In genomic region chr7:134458341-134458805, GRCh38 we compare ENCODE assay signal across 8 cellular contexts.
DNase-seq lines count a peak whose midpoint lies in the region; ATAC-seq lines count a peak whose summit lies in the region.

No MANE protein-coding gene starts in this region.

- no peaks in the 10 kb centered on the region for H3K27me3 ChIP-seq in endocrine pancreas (ENCODE audit: control insufficient read depth, insufficient read depth, low read length)

- peak overlapping the region; percentile 87 for H3K9ac ChIP-seq in endocrine pancreas (ENCODE audit: control insufficient read depth, insufficient read depth, low read length)

- peaks cover 5% of the 10 kb centered on the region for H3K4me1 ChIP-seq in endocrine pancreas (ENCODE audit: control insufficient read depth, insufficient read depth, low read length)

- DNase-seq in NCI-H524 (lab: John Stamatoyannopoulos, UW) (peak; percentile 26 to 71), NCI-H524 treated with DMSO at 0.1 percent for 48 hours (lab: John Stamatoyannopoulos, UW) (no peak), NCI-H226 (peak; percentile 14), midbrain (lab: John Stamatoyannopoulos, UW) (peak; percentile 45)
- peak; percentile 85 for DNase-seq in activated CD8-positive, alpha-beta memory T cell treated with anti-CD3 and anti-CD28 coated beads for 24 hours
- peak; percentile 38 for DNase-seq in stimulated activated CD8-positive, alpha-beta memory T cell treated with anti-CD3 and anti-CD28 coated beads, Interleukin-4, amount 100 ng/mL, for 24 hours (ENCODE audit: low read depth)

- ATAC-seq in HG02852 (IDR thresholded peaks at IDR 0.05; ENCODE audit: unreplicated experiment): peak; percentile 55

- peak overlapping the region; percentile 54 for H3K4me3 ChIP-seq in endocrine pancreas (ENCODE audit: control insufficient read depth, insufficient read depth, low read length)

- H3K36me3 ChIP-seq in endocrine pancreas (ENCODE audit: control insufficient read depth, insufficient read depth, low read length): no peaks in the 10 kb centered on the region

- no peaks in the 10 kb centered on the region for H3K9me3 ChIP-seq in endocrine pancreas (ENCODE audit: control insufficient read depth, low read length)
